7 cellular contexts compared by ENCODE assay signal in genomic region chr1:198156745-198157240, GRCh38. TPM values are rescaled to one million over a fixed set of nuclear protein-coding genes. Genes with fewer than 3 reads are reported as not detected.
A peak's percentile ranks its signal among the peaks of the same experiment; 100 is the strongest.
DNase-seq lines count a peak whose midpoint lies in the region; ATAC-seq, FAIRE-seq and TF ChIP-seq lines count a peak whose summit lies in the region.

NEK7 (plus strand) TSS chr1:198156998; CDS start chr1:198232581, 75,583 bp downstream.

- peak within 1 kb of the TSS; percentile 95 for H3K9ac ChIP-seq in astrocyte (ENCODE audit: low read length)

- WGBS in right cardiac atrium, result under 1% methylated on average over 63 of the region's 63 CpGs
- 0 to 1% (median 0%) methylated on average over 34 to 63 of the region's 63 CpGs for WGBS in psoas muscle, 3 donors

- H3K27me3 ChIP-seq in astrocyte (ENCODE audit: insufficient read depth, low read length) (no peaks in the 10 kb centered on the region), right cardiac atrium (ENCODE audit: control insufficient read depth, insufficient read depth) (no peaks in the 10 kb centered on the region), psoas muscle (ENCODE audit: insufficient read depth in 3 of 3, low read length in 2 of 3) (no peaks in the 10 kb centered on the region)

- peaks cover 25% of the 10 kb centered on the region for H4K20me1 ChIP-seq in astrocyte (ENCODE audit: insufficient read depth, low read length)

- peak within 1 kb of the TSS; percentile 91 for H3K4me2 ChIP-seq in astrocyte (ENCODE audit: low read length)

- H2AFZ ChIP-seq in astrocyte (ENCODE audit: low read depth, low read length), result peak within 1 kb of the TSS; percentile 50

- ATAC-seq in GM18502 (IDR thresholded peaks at IDR 0.05; ENCODE audit: poor library complexity, unreplicated experiment) (peak; percentile 50), HG02870 (IDR thresholded peaks at IDR 0.05; ENCODE audit: unreplicated experiment) (peak; percentile 36), right cardiac atrium (peak; percentile 87 to 89), psoas muscle (peak; percentile 77 to 81 (median 80))

- H3K36me3 Mint-ChIP-seq in T-helper 1 cell treated with Interleukin-12 subunit alpha and Interleukin-12 subunit beta and Interleukin-4 antibody, amounts not matched to agents 30 μg/mL and 1 μg/mL, for 36 hours (ENCODE audit: low read depth), result peaks cover 5% of the 10 kb centered on the region
- H3K36me3 Mint-ChIP-seq in astrocyte (ENCODE audit: low read depth, unreplicated experiment), result peaks cover 2% of the 10 kb centered on the region

- H3K27ac ChIP-seq in astrocyte (ENCODE audit: low read depth, low read length), result peak within 1 kb of the TSS; percentile 82
- H3K27ac ChIP-seq in right cardiac atrium (ENCODE audit: low read length), result peak within 1 kb of the TSS; percentile 98
- peak within 1 kb of the TSS; percentile 94 for H3K27ac ChIP-seq in psoas muscle

- no peaks in the 10 kb centered on the region for H3K9me3 ChIP-seq in astrocyte (ENCODE audit: insufficient read depth, low read depth, low read length)
- H3K9me3 ChIP-seq in right cardiac atrium (ENCODE audit: control insufficient read depth, low read length), result no peaks in the 10 kb centered on the region
- H3K9me3 ChIP-seq in psoas muscle, result no peaks in the 10 kb centered on the region

- DNase-seq in NCI-H1694 (lab: John Stamatoyannopoulos, UW) (peak; percentile 64), astrocyte (ENCODE audit: low read depth) (peak; percentile 74), right cardiac atrium (peak; percentile 87 to 95 (median 94)), psoas muscle (peak; percentile 86 to 90)

- peaks cover 37% of the 10 kb centered on the region for H3K4me1 ChIP-seq in astrocyte (ENCODE audit: insufficient read depth, low read length)
- H3K4me1 ChIP-seq in right cardiac atrium (ENCODE audit: control insufficient read depth, insufficient read depth, low read length), result no peaks in the 10 kb centered on the region
- peaks cover 57% of the 10 kb centered on the region for H3K4me1 ChIP-seq in psoas muscle

- peak within 1 kb of the TSS; percentile 93 for H3K4me3 ChIP-seq in astrocyte (ENCODE audit: insufficient read depth, low read depth, low read length)
- peak within 1 kb of the TSS; percentile 95 for H3K4me3 ChIP-seq in right cardiac atrium (ENCODE audit: low read length)
- peak within 1 kb of the TSS; percentile 83 for H3K4me3 ChIP-seq in psoas muscle

- H3K4me1 Mint-ChIP-seq in T-helper 1 cell treated with Interleukin-12 subunit alpha and Interleukin-12 subunit beta and Interleukin-4 antibody, amounts not matched to agents 30 μg/mL and 1 μg/mL, for 36 hours (ENCODE audit: low read depth), result peaks cover 21% of the 10 kb centered on the region
- H3K4me1 Mint-ChIP-seq in astrocyte (ENCODE audit: low read depth, unreplicated experiment), result peaks cover 29% of the 10 kb centered on the region

- peak within 1 kb of the TSS; percentile 97 for H3K27ac Mint-ChIP-seq in T-helper 1 cell treated with Interleukin-12 subunit alpha and Interleukin-12 subunit beta and Interleukin-4 antibody, amounts not matched to agents 30 μg/mL and 1 μg/mL, for 36 hours
- H3K27ac Mint-ChIP-seq in astrocyte (ENCODE audit: unreplicated experiment), result peak within 1 kb of the TSS; percentile 98

- peak within 1 kb of the TSS; percentile 99 for H3K4me3 Mint-ChIP-seq in T-helper 1 cell treated with Interleukin-12 subunit alpha and Interleukin-12 subunit beta and Interleukin-4 antibody, amounts not matched to agents 30 μg/mL and 1 μg/mL, for 36 hours
- H3K4me3 Mint-ChIP-seq in astrocyte (ENCODE audit: unreplicated experiment), result peak within 1 kb of the TSS; percentile 98

- intact Hi-C loops in right cardiac atrium (cut with DNase I) (loop anchor here in 2 of 4 donors (10.0 kb wide), 2 partner anchors 48 to 72 kb away; no protein-coding TSS in a partner anchor), psoas muscle (cut with DNase I) (loop anchor here in 1 of 2 donors (10.0 kb wide), 2 partner anchors 72 to 252 kb away; partner anchors contain the start of gene C1orf53)

- H3K79me2 ChIP-seq in astrocyte (ENCODE audit: insufficient read depth, low read length), result peaks cover 49% of the 10 kb centered on the region

- H3K36me3 ChIP-seq in astrocyte (ENCODE audit: insufficient read depth, low read length) (no peaks in the 10 kb centered on the region), psoas muscle (ENCODE audit: insufficient read depth in 1 of 2, low read depth in 1 of 2) (no peaks in the 10 kb centered on the region)

- no peaks in the 10 kb centered on the region for H3K27me3 Mint-ChIP-seq in T-helper 1 cell treated with Interleukin-12 subunit alpha and Interleukin-12 subunit beta and Interleukin-4 antibody, amounts not matched to agents 30 μg/mL and 1 μg/mL, for 36 hours (ENCODE audit: low read depth)
- no peaks in the 10 kb centered on the region for H3K27me3 Mint-ChIP-seq in astrocyte (ENCODE audit: low read depth, unreplicated experiment)

- no peak for FAIRE-seq in astrocyte (lab: Jason Lieb, UNC)

- TF ChIP-seq CTCF in astrocyte (IDR thresholded peaks at IDR 0.05; ENCODE audit: insufficient read depth, low read depth, low read length) (no peak), psoas muscle (IDR thresholded peaks at IDR 0.05) (peak; percentile 7)

- H3K9me3 Mint-ChIP-seq in T-helper 1 cell treated with Interleukin-12 subunit alpha and Interleukin-12 subunit beta and Interleukin-4 antibody, amounts not matched to agents 30 μg/mL and 1 μg/mL, for 36 hours, result no peaks in the 10 kb centered on the region
- H3K9me3 Mint-ChIP-seq in astrocyte (ENCODE audit: unreplicated experiment), result no peaks in the 10 kb centered on the region

RNA-seq across cellular contexts. Expression of gene NEK7, which starts in this region (rescaled TPM):
- total RNA-seq in astrocyte (119 and 125 TPM in 2 replicates), right cardiac atrium (100 to 1,000 TPM; 168 to 276 (median 179) TPM), psoas muscle (10 to 100 TPM; 51.7 to 88.2 (median 74.1) TPM)
- polyA plus RNA-seq in right cardiac atrium (57.6 TPM), psoas muscle (10 to 100 TPM; 10.1 to 70.5 (median 22.0) TPM)

Comparison
In these comparisons a context has a peak if more than half of its experiments do, and no peak if none do; other contexts are left out.
1. Peak in every context shown above with its lines: DNase-seq, ATAC-seq, H3K4me3 ChIP-seq and H3K27ac ChIP-seq.
2. ATAC-seq: peak in every context shown above with its lines; median percentile 88 in right cardiac atrium; 80 in psoas muscle; 50 in GM18502; 36 in HG02870.